In the genomic region with DNA sequence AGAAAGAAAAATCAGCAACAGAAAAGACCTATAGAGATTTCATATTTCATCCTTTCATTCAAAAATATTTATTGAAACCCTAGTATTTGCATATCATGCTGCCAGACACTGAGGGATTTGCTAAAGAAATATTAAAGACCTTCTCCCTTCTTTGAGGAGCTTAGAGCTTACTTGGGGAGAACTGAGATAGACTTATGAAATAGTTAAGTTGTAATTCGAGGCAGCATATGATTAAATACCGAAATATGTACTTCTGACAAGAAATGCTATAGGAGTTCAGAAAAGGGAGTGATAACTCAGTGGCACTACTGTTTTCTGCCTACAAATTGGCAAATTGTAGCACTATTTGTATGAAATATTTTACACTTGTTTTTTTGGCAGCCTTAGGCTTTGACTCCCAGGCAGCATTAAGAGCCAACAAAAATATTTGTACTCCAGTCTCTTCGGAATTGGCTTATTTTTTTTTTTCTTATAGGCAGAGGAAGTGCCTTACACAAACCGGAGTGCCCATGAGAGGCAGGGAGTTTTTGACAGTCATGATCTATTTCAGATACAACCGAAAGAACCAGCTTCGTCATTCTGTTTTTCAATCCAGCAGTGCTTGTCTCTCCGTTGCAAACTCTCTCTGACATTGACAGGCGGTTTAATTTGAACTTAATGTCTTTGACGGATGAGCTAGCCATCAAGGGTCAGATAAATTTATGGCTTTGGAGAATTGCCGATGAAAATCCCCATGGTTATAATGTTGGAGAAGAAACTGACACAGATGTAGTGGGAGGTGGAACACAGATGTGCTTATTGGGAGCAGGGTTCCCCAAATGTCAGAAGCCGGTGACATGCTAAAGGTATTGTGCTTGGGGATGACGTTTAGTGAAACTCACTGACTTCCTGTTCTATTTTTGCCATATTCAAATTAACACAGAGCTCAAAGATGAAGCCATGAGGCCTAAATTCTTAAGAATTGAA, we compare ENCODE assay signal across 8 cellular contexts. TPM values are rescaled to one million over a fixed set of nuclear protein-coding genes. Genes with fewer than 3 reads are reported as not detected.
A peak's percentile ranks its signal among the peaks of the same experiment; 100 is the strongest.
DNase-seq lines count a peak whose midpoint lies in the region; ATAC-seq and TF ChIP-seq lines count a peak whose summit lies in the region.

No MANE protein-coding gene starts in this region.

- H3K4me1 ChIP-seq in CD4-positive, CD25-positive, alpha-beta regulatory T cell (ENCODE audit: control insufficient read depth, insufficient read depth, low read length, poor library complexity, severe bottlenecking) = peaks cover 45% of the 10 kb centered on the region
- peaks cover 0 to 6% (median under 1%) of the 10 kb centered on the region in 4 donors for H3K4me1 ChIP-seq in right lobe of liver
- peaks cover 14 to 36% of the 10 kb centered on the region in 2 donors for H3K4me1 ChIP-seq in thoracic aorta (ENCODE audit: control insufficient read depth in 1 of 2, low read depth in 2 of 2)

- no peak for TF ChIP-seq CTCF in right lobe of liver (IDR thresholded peaks at IDR 0.05)
- no peak for TF ChIP-seq CTCF in thoracic aorta (IDR thresholded peaks at IDR 0.05)

- TF ChIP-seq POLR2A in right lobe of liver (IDR thresholded peaks at IDR 0.05) = no peak

- no peaks in the 10 kb centered on the region for H3K9me3 ChIP-seq in CD4-positive, CD25-positive, alpha-beta regulatory T cell (ENCODE audit: control insufficient read depth in 2 of 2, low read length in 2 of 2)
- no peaks in the 10 kb centered on the region for H3K9me3 ChIP-seq in right lobe of liver
- H3K9me3 ChIP-seq in thoracic aorta = no peaks in the 10 kb centered on the region

- peak overlapping the region; percentile 92 for H3K27ac ChIP-seq in CD4-positive, CD25-positive, alpha-beta regulatory T cell (ENCODE audit: insufficient read depth, low read length, poor library complexity, severe bottlenecking)
- H3K27ac ChIP-seq in right lobe of liver = peak overlapping the region in 2 of 3 donors; percentile 6 to 40
- H3K27ac ChIP-seq in thoracic aorta = peak overlapping the region; percentile 36 to 67

- H3K9me3 Mint-ChIP-seq in CD4-positive, CD25-positive, alpha-beta regulatory T cell = peaks cover 0 to 1% (median 0%) of the 10 kb centered on the region in 7 donors
- peaks cover 1% of the 10 kb centered on the region for H3K9me3 Mint-ChIP-seq in activated naive CD4-positive, alpha-beta T cell treated with anti-CD3 and anti-CD28 coated beads for 36 hours

- 37% methylated on average over 12 of the region's 12 CpGs for WGBS in right lobe of liver (ENCODE audit: insufficient coverage, low coverage, low lambda C conversion rate, missing lambda C conversion rate)

- H3K36me3 ChIP-seq in CD4-positive, CD25-positive, alpha-beta regulatory T cell (ENCODE audit: control insufficient read depth, insufficient read depth, low read length) = no peaks in the 10 kb centered on the region
- H3K36me3 ChIP-seq in right lobe of liver = no peaks in the 10 kb centered on the region
- H3K36me3 ChIP-seq in thoracic aorta = no peaks in the 10 kb centered on the region

- DNase-seq in CD4-positive, CD25-positive, alpha-beta regulatory T cell = peak; percentile 7 to 84 (median 61)
- DNase-seq in activated naive CD4-positive, alpha-beta T cell treated with anti-CD3 and anti-CD28 coated beads for 36 hours = peak; percentile 67
- no peak for DNase-seq in right lobe of liver
- DNase-seq in thoracic aorta (ENCODE audit: low spot score) = no peak
- no peak for DNase-seq in NCI-H2196 (lab: John Stamatoyannopoulos, UW; ENCODE audit: unreplicated experiment)
- DNase-seq in NK-92 (lab: John Stamatoyannopoulos, UW; ENCODE audit: unreplicated experiment) = no peak

- intact Hi-C loops in activated naive CD4-positive, alpha-beta T cell treated with anti-CD3 and anti-CD28 coated beads for 36 hours (cut with micrococcal nuclease) = loop anchor here (1.0 to 10.0 kb wide), 16 partner anchors 23 to 1283 kb away; partner anchors contain the start of genes CEP83, CRADD, EEA1 and NDUFA12
- intact Hi-C loops in right lobe of liver (cut with DNase I) = no loop called here

- CTCF ChIA-PET in activated naive CD4-positive, alpha-beta T cell treated with anti-CD3 and anti-CD28 coated beads for 36 hours (lab: Charles Lee) = interaction anchor here (0.5 to 1.8 kb wide), 7 partner anchors 10 to 55 kb away, joined by 3 to 9 read pairs (median 3); no protein-coding TSS in a partner anchor

- peaks cover 45 to 58% (median 55%) of the 10 kb centered on the region in 4 donors for H3K4me1 Mint-ChIP-seq in CD4-positive, CD25-positive, alpha-beta regulatory T cell
- peaks cover 65% of the 10 kb centered on the region for H3K4me1 Mint-ChIP-seq in activated naive CD4-positive, alpha-beta T cell treated with anti-CD3 and anti-CD28 coated beads for 36 hours (ENCODE audit: low read depth)

- H3K27me3 ChIP-seq in CD4-positive, CD25-positive, alpha-beta regulatory T cell (ENCODE audit: control insufficient read depth, insufficient read depth, low read length) = no peaks in the 10 kb centered on the region
- no peaks in the 10 kb centered on the region for H3K27me3 ChIP-seq in right lobe of liver
- H3K27me3 ChIP-seq in thoracic aorta (replicated peaks; ENCODE audit: insufficient read depth) = no peaks in the 10 kb centered on the region

- peaks cover 10% of the 10 kb centered on the region for H3K36me3 Mint-ChIP-seq in CD4-positive, CD25-positive, alpha-beta regulatory T cell
- H3K36me3 Mint-ChIP-seq in activated naive CD4-positive, alpha-beta T cell treated with anti-CD3 and anti-CD28 coated beads for 36 hours (ENCODE audit: low read depth) = peaks cover 6% of the 10 kb centered on the region

- H3K4me3 ChIP-seq in CD4-positive, CD25-positive, alpha-beta regulatory T cell (ENCODE audit: low read depth, low read length) = peak overlapping the region; percentile 77
- no peak overlapping the region for H3K4me3 ChIP-seq in right lobe of liver
- peak overlapping the region; percentile 52 for H3K4me3 ChIP-seq in thoracic aorta

- no peaks in the 10 kb centered on the region for H3K27me3 Mint-ChIP-seq in CD4-positive, CD25-positive, alpha-beta regulatory T cell
- no peaks in the 10 kb centered on the region for H3K27me3 Mint-ChIP-seq in activated naive CD4-positive, alpha-beta T cell treated with anti-CD3 and anti-CD28 coated beads for 36 hours (ENCODE audit: low read depth)

- ATAC-seq in CD4-positive, CD25-positive, alpha-beta regulatory T cell (ENCODE audit: low read depth in 2 of 2) = peak; percentile 69 to 70
- ATAC-seq in GM19468 (IDR thresholded peaks at IDR 0.05; ENCODE audit: extremely low read depth, unreplicated experiment) = peak; percentile 84
- peak; percentile 65 for ATAC-seq in HG03571 (IDR thresholded peaks at IDR 0.05; ENCODE audit: unreplicated experiment)
- ATAC-seq in right lobe of liver = peak; percentile 22 to 48 (median 29)
- peak; percentile 74 for ATAC-seq in thoracic aorta (ENCODE audit: insufficient number of reproducible peaks, low FRiP score, low read depth)

- H3K27ac Mint-ChIP-seq in CD4-positive, CD25-positive, alpha-beta regulatory T cell = peak overlapping the region; percentile 95 to 99 (median 99)
- H3K27ac Mint-ChIP-seq in activated naive CD4-positive, alpha-beta T cell treated with anti-CD3 and anti-CD28 coated beads for 36 hours = peak overlapping the region; percentile 97

- peak overlapping the region; percentile 71 to 84 (median 80) for H3K4me3 Mint-ChIP-seq in CD4-positive, CD25-positive, alpha-beta regulatory T cell
- peak overlapping the region; percentile 70 for H3K4me3 Mint-ChIP-seq in activated naive CD4-positive, alpha-beta T cell treated with anti-CD3 and anti-CD28 coated beads for 36 hours

RNA-seq across cellular contexts. Expression of gene PLXNC1, which starts 59.4 kb away (rescaled TPM):
- 13.8 TPM for total RNA-seq in CD4-positive, CD25-positive, alpha-beta regulatory T cell
- 1 to 10 TPM; 1.2 to 3.1 (median 2.3) TPM for polyA plus RNA-seq in CD4-positive, CD25-positive, alpha-beta regulatory T cell
- 1 to 10 TPM; 3.6 to 4.0 TPM for total RNA-seq in activated naive CD4-positive, alpha-beta T cell treated with anti-CD3 and anti-CD28 coated beads for 36 hours
- total RNA-seq in right lobe of liver (1 to 10 TPM; 1.6 to 7.0 (median 3.5) TPM), thoracic aorta (1 to 10 TPM; 8.5 to 9.2 TPM)

Comparison
In these comparisons a context has a peak if more than half of its experiments do, and no peak if none do; other contexts are left out.
1. ATAC-seq: peak in every context shown above with its lines; median percentile 84 in GM19468; 74 in thoracic aorta; 70 in CD4-positive, CD25-positive, alpha-beta regulatory T cell; 65 in HG03571; 29 in right lobe of liver.
2. DNase-seq: peak in CD4-positive, CD25-positive, alpha-beta regulatory T cell (3 of 3) and activated naive CD4-positive, alpha-beta T cell treated with anti-CD3 and anti-CD28 coated beads for 36 hours (single experiment); none in right lobe of liver (0 of 3), thoracic aorta (single experiment), NCI-H2196 (single experiment) and NK-92 (single experiment).
3. H3K27ac ChIP-seq: peak in every context shown above with its lines; median percentile 92 in CD4-positive, CD25-positive, alpha-beta regulatory T cell; 52 in thoracic aorta; 23 in right lobe of liver.
4. H3K4me3 ChIP-seq: peak in CD4-positive, CD25-positive, alpha-beta regulatory T cell (single experiment) and thoracic aorta (single experiment); none in right lobe of liver (0 of 3).